In genomic region chr11:2830030-2830812, GRCh38 we compare ENCODE assay signal across 32 cellular contexts. TPM values are rescaled to one million over a fixed set of nuclear protein-coding genes. Genes with fewer than 3 reads are reported as not detected.
DNase-seq lines count a peak whose midpoint lies in the region; ATAC-seq and TF ChIP-seq lines count a peak whose summit lies in the region.
"Had no signal": no experiment of that assay in that cellular context is flagged by ENCODE, and none has a peak within 500 bp of the region (broad histone marks: within the 10 kb centered on the region; RNA-seq: fewer than 3 reads in every experiment).

No MANE protein-coding gene starts in this region.

- H3K27ac ChIP-seq in left ventricle myocardium inferior (replicated peaks): peak overlapping the region; percentile 94
- H3K27ac ChIP-seq in neuronal stem cell (replicated peaks; ENCODE audit: low read length): no peak overlapping the region
- no peak overlapping the region for H3K27ac ChIP-seq in upper lobe of right lung
- H3K27ac ChIP-seq in SK-N-SH (ENCODE audit: low read depth in 2 of 2, low read length in 1 of 2): no peak overlapping the region
- H3K27ac ChIP-seq: KMS-11 had no signal

- ATAC-seq in Right ventricle myocardium superior (ENCODE audit: poor library complexity): no peak
- no peak for ATAC-seq in upper lobe of right lung
- ATAC-seq: SK-N-SH treated with all-trans-retinoic acid at 6 μM for 48 hours had no signal

- H2BK15ac ChIP-seq in neuronal stem cell (ENCODE audit: low read length): peak overlapping the region; percentile 22

- H2BK12ac ChIP-seq in neuronal stem cell (ENCODE audit: low read length): no peak overlapping the region

- no peaks in the 10 kb centered on the region for H3K36me3 ChIP-seq in left ventricle myocardium inferior
- H3K36me3 ChIP-seq in neuronal stem cell (replicated peaks in 1 of 2; ENCODE audit: control insufficient read depth in 2 of 2, insufficient read depth in 2 of 2, low read length in 2 of 2): no peaks in the 10 kb centered on the region
- no peaks in the 10 kb centered on the region for H3K36me3 ChIP-seq in upper lobe of right lung
- H3K36me3 ChIP-seq in SK-N-SH (replicated peaks in 1 of 2; ENCODE audit: control insufficient read depth in 1 of 2, insufficient read depth in 2 of 2, low read length in 1 of 2): no peaks in the 10 kb centered on the region
- H3K36me3 ChIP-seq: HAP-1 had no signal

- peak overlapping the region; percentile 28 for H3K14ac ChIP-seq in neuronal stem cell (ENCODE audit: low read length)

- H3K4me3 ChIP-seq in left ventricle myocardium inferior: no peak overlapping the region
- no peak overlapping the region for H3K4me3 ChIP-seq in neuronal stem cell (ENCODE audit: low read length in 2 of 2)
- H3K4me3 ChIP-seq in upper lobe of right lung: no peak overlapping the region
- no peak overlapping the region for H3K4me3 ChIP-seq in SK-N-SH (ENCODE audit: low read depth in 2 of 2, low read length in 1 of 2)
- H3K4me3 ChIP-seq: HAP-1 had no signal

- H3K9ac ChIP-seq in neuronal stem cell (ENCODE audit: low read depth, low read length, poor library complexity) (no peak overlapping the region), SK-N-SH (no peak overlapping the region)
- H3K9ac ChIP-seq: KMS-11 had no signal

- POLR2A ChIA-PET in SK-N-SH (lab: Yijun Ruan, JAX): no interaction called here

- H3K18ac ChIP-seq in neuronal stem cell (ENCODE audit: low read length): peak overlapping the region; percentile 32

- H3K4me1 ChIP-seq in left ventricle myocardium inferior (peaks cover 71% of the 10 kb centered on the region), neuronal stem cell (ENCODE audit: control insufficient read depth in 2 of 2, insufficient read depth in 1 of 2, low read depth in 1 of 2, low read length in 2 of 2) (peaks cover 12 to 15% of the 10 kb centered on the region in 2 donors), upper lobe of right lung (peaks cover 18% of the 10 kb centered on the region), SK-N-SH (ENCODE audit: control insufficient read depth in 1 of 2, insufficient read depth in 2 of 2, low read depth in 1 of 2, low read length in 1 of 2) (peaks cover 0 to 17% of the 10 kb centered on the region in 2 experiments; a peak in 1 of 4 replicates)
- H3K4me1 ChIP-seq: HAP-1 had no signal

- no peaks in the 10 kb centered on the region for H3F3A ChIP-seq in SK-N-SH (replicated peaks; ENCODE audit: insufficient read depth)

- intact Hi-C loops in Right ventricle myocardium superior (cut with DNase I): no loop called here
- intact Hi-C loops in cardiac septum (cut with DNase I): no loop called here
- intact Hi-C loops in left ventricle myocardium inferior (cut with micrococcal nuclease): no loop called here
- intact Hi-C loops in upper lobe of right lung (cut with DNase I): no loop called here

- H2AFZ ChIP-seq in neuronal stem cell (ENCODE audit: low read length) (no peak overlapping the region), SK-N-SH (ENCODE audit: low read depth) (no peak overlapping the region)

- no peak for TF ChIP-seq CTCF in left ventricle myocardium inferior (IDR thresholded peaks at IDR 0.05; ENCODE audit: borderline replicate concordance)
- no peak for TF ChIP-seq CTCF in upper lobe of right lung (IDR thresholded peaks at IDR 0.05)
- no peak for TF ChIP-seq CTCF in SK-N-SH (IDR thresholded peaks at IDR 0.05)

- no peak overlapping the region for H3K23ac ChIP-seq in neuronal stem cell (ENCODE audit: low read depth, low read length, poor library complexity)

- peaks cover 1% of the 10 kb centered on the region for H3K79me1 ChIP-seq in neuronal stem cell (ENCODE audit: low read depth, low read length)

- no CpG with 5 or more reads among the region's 8 CpGs for WGBS in neuronal stem cell (ENCODE audit: extremely low coverage in 2 of 2, insufficient read length in 2 of 2, insufficient replicate concordance in 1 of 2), 2 donors
- WGBS in SK-N-SH (ENCODE audit: low lambda C conversion rate): 10% methylated on average over 4 of the region's 8 CpGs

- H2AK5ac ChIP-seq in neuronal stem cell (ENCODE audit: low read depth, low read length): peak overlapping the region; percentile 92

- H3K27me3 ChIP-seq in left ventricle myocardium inferior (ENCODE audit: low read depth) (no peaks in the 10 kb centered on the region), neuronal stem cell (ENCODE audit: control insufficient read depth in 3 of 3, insufficient read depth in 3 of 3, low read depth in 1 of 3, low read length in 3 of 3) (peaks cover 0 to 4% (median 0%) of the 10 kb centered on the region in 3 experiments), upper lobe of right lung (no peaks in the 10 kb centered on the region), SK-N-SH (ENCODE audit: insufficient read depth) (no peaks in the 10 kb centered on the region)

- H3K79me2 ChIP-seq in SK-N-SH (ENCODE audit: insufficient read depth): no peaks in the 10 kb centered on the region

- H2BK5ac ChIP-seq in neuronal stem cell (ENCODE audit: low read length): peak overlapping the region; percentile 5

- peak overlapping the region; percentile 79 for H3K4ac ChIP-seq in neuronal stem cell (ENCODE audit: low read length)

- no peak for TF ChIP-seq RAD21 in SK-N-SH (IDR thresholded peaks at IDR 0.05; ENCODE audit: low read length)

- no peak overlapping the region for H3K4me2 ChIP-seq in neuronal stem cell (ENCODE audit: insufficient read depth, low read length, poor library complexity, severe bottlenecking)
- no peak overlapping the region for H3K4me2 ChIP-seq in SK-N-SH
- H3K4me2 ChIP-seq: KMS-11 had no signal

- H3K9me3 ChIP-seq in left ventricle myocardium inferior (replicated peaks) (peaks cover 12% of the 10 kb centered on the region), neuronal stem cell (replicated peaks in 1 of 2; ENCODE audit: control insufficient read depth in 2 of 2, insufficient read depth in 1 of 2, low read depth in 1 of 2, low read length in 2 of 2) (peaks cover 9% of the 10 kb centered on the region in 2 donors), upper lobe of right lung (peaks cover 5% of the 10 kb centered on the region), SK-N-SH (0 out of 2 replicates have a peak, but pooled peaks cover 3% of the 10 kb centered on the region)

- H4K8ac ChIP-seq in neuronal stem cell (ENCODE audit: low read depth, low read length): no peak overlapping the region

- DNase-seq in Right ventricle myocardium superior (peak; percentile 67), cardiac septum (ENCODE audit: low spot score) (no peak), left ventricle myocardium inferior (peak; percentile 55), neuronal stem cell (ENCODE audit: low spot score) (no peak), upper lobe of right lung (peak; percentile 51), midbrain (lab: John Stamatoyannopoulos, UW) (no peak), SK-N-SH (no peak), SK-N-DZ (ENCODE audit: low spot score) (no peak)
- DNase-seq: 8988T, ACHN, C1 segment of cervical spinal cord, COR-L47, DMS 273 treated with DMSO at 0.1 percent for 48 hours, DMS79, EL, GDM1, GOT3, HFFc6, IMR-90, MM.1S, NCI-H1048, NCI-H1417, NCI-H1694 treated with DMSO at 0.1 percent for 48 hours, NCI-H2081, NCI-H226, NCI-H510A, NCI-H69, RPMI8226, SIG-M5 had no signal

- TF ChIP-seq EP300 in SK-N-SH (IDR thresholded peaks at IDR 0.05; ENCODE audit: borderline replicate concordance in 1 of 2, low read depth in 1 of 2, low read length in 1 of 2): no peak

- CTCF ChIA-PET in SK-N-SH (lab: Yijun Ruan, JAX): no interaction called here

- no peak overlapping the region for H2BK120ac ChIP-seq in neuronal stem cell (ENCODE audit: low read depth, low read length)

- no peaks in the 10 kb centered on the region for H4K20me1 ChIP-seq in SK-N-SH (ENCODE audit: insufficient read depth)

- peak overlapping the region; percentile 39 for H4K91ac ChIP-seq in neuronal stem cell (ENCODE audit: low read depth, low read length, poor library complexity)

- H3K9me2 ChIP-seq in SK-N-SH: no peaks in the 10 kb centered on the region

TF ChIP-seq in SK-N-SH, 30 proteins besides CTCF, POLR2A, EP300 and RAD21 (continues in another document):
- TF ChIP-seq SIN3A (IDR thresholded peaks at IDR 0.05; ENCODE audit: borderline replicate concordance, low read depth, low read length) (no peak), ELF1 (IDR thresholded peaks at IDR 0.05) (no peak), PBX3 (IDR thresholded peaks at IDR 0.05) (no peak), USF2 (IDR thresholded peaks at IDR 0.05; ENCODE audit: borderline replicate concordance, low read depth, low read length) (no peak), NFIC (IDR thresholded peaks at IDR 0.05; ENCODE audit: borderline replicate concordance) (no peak), SMC3 (IDR thresholded peaks at IDR 0.05; ENCODE audit: low read depth, low read length) (no peak), NRF1 (IDR thresholded peaks at IDR 0.05; ENCODE audit: low read depth, low read length) (no peak), GATA2 (CRISPR knock-in tag; IDR thresholded peaks at IDR 0.05) (no peak), MXI1 (IDR thresholded peaks at IDR 0.05; ENCODE audit: low read depth, low read length) (no peak), FOSL2 (IDR thresholded peaks at IDR 0.05; ENCODE audit: borderline replicate concordance, low read depth) (no peak)

RNA-seq across cellular contexts. Expression of gene CDKN1C, which starts 55.4 kb away (rescaled TPM):
- total RNA-seq in Right ventricle myocardium superior (37.7 TPM), cardiac septum (11.5 TPM), left ventricle myocardium inferior (33.0 TPM), upper lobe of right lung (42.1 TPM)
- polyA plus RNA-seq in neuronal stem cell (2013, experiment 1 of 2): 45.4 TPM
- polyA plus RNA-seq in neuronal stem cell (2013, experiment 2 of 2): 48.3 TPM
- 1.1 and 1.6 TPM in 2 replicates for polyA plus RNA-seq in SK-N-SH (2012; rRNA removed)
- 1.2 and 1.7 TPM in 2 replicates for polyA plus RNA-seq in SK-N-SH (2012; cell fraction: cytosol; rRNA removed)
- polyA plus RNA-seq in SK-N-SH (2012; cell fraction: nucleus; rRNA removed): 2.4 and 4.2 TPM in 2 replicates
- 7.0 and 7.8 TPM in 2 replicates for polyA plus RNA-seq in SK-N-DZ (2014; cell fraction: cytosol; rRNA removed)
- 5.4 and 5.8 TPM in 2 replicates for polyA plus RNA-seq in SK-N-DZ (2014; cell fraction: nucleus; rRNA removed)

Comparison
In these comparisons a context has a peak if more than half of its experiments do, and no peak if none do; other contexts are left out.
1. DNase-seq: peak in Right ventricle myocardium superior (single experiment), left ventricle myocardium inferior (single experiment) and upper lobe of right lung (single experiment); none in cardiac septum (single experiment), neuronal stem cell (single experiment), midbrain (single experiment), SK-N-SH (single experiment) and SK-N-DZ (single experiment).